In the genomic region with DNA sequence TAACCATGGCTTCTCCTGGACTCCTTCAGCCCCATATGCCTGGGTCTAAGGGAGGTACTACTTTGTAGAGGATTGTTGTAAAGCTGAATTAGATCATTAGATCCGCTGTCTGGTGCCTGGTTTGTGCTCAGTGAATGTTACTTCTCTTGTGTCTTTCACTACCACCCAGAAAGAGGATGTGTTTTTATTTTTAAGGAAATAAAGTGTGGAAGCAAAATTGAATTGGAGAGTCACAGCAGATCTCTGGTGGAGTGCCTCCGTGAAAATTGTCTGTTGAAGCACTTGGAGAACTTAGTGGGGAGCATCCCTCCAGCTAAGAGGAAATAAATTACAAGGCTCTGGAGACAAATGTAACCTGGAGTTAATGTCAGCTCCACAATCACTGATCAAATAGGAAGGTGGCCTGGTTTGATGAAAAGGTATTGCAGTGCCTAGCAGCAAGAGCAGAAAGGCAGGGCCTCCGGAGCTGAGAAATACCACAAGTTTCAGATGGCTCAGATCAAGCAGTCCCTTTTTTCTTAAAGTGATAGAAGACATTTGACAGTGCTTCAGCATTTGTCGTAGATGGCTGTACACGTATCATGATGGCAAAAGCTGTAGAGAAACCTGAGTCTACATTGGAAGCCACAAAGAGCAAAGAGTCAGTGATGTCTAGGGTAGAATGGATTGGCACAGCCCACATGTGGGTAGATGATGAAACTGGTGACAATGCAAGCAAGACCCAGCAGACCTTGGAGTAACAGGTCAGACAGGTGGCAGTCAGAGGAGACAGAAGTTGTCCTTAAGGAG, we compare ENCODE assay signal across 11 cellular contexts.
DNase-seq lines count a peak whose midpoint lies in the region; FAIRE-seq and TF ChIP-seq lines count a peak whose summit lies in the region.
"Had no signal": no experiment of that assay in that cellular context is flagged by ENCODE, and none has a peak within 500 bp of the region (broad histone marks: within the 10 kb centered on the region; RNA-seq: fewer than 3 reads in every experiment).

No MANE protein-coding gene starts in this region.

- peaks cover 69% of the 10 kb centered on the region for H3K4me1 ChIP-seq in Karpas-422 (ENCODE audit: low read length)
- H3K4me1 ChIP-seq in kidney (ENCODE audit: control insufficient read depth in 1 of 2, insufficient read depth in 1 of 2, low read depth in 1 of 2, low read length in 2 of 2) = peaks cover 14 to 18% of the 10 kb centered on the region in 2 donors

- H3K79me2 ChIP-seq in Karpas-422 (ENCODE audit: low read length) = peaks cover 3% of the 10 kb centered on the region

- H3K4me2 ChIP-seq in Karpas-422 (ENCODE audit: low read depth, low read length, poor library complexity, severe bottlenecking) = no peak overlapping the region

- H3K4me1 Mint-ChIP-seq in activated naive CD8-positive, alpha-beta T cell (ENCODE audit: low read depth) = peaks cover 65% of the 10 kb centered on the region

- no peaks in the 10 kb centered on the region for H3K9me2 ChIP-seq in Karpas-422 (replicated peaks; ENCODE audit: insufficient read depth, low read length)

- no peak for TF ChIP-seq CTCF in kidney (IDR thresholded peaks at IDR 0.05; ENCODE audit: borderline replicate concordance, extremely low read depth, insufficient read depth)

- no peaks in the 10 kb centered on the region for H3K27me3 ChIP-seq in Karpas-422 (ENCODE audit: low read length)

- H4K20me1 ChIP-seq in Karpas-422 (ENCODE audit: insufficient read depth, low read depth, low read length) = no peaks in the 10 kb centered on the region

- peak; percentile 38 for DNase-seq in Ammon's horn (ENCODE audit: low spot score)
- DNase-seq in GM18507 (ENCODE audit: extremely low spot score, insufficient read length, low read depth) = no peak
- DNase-seq in Karpas-422 = no peak
- no peak for DNase-seq in AG20443 (ENCODE audit: low spot score)
- no peak for DNase-seq in HTR-8/SVneo (ENCODE audit: insufficient read length, low spot score)
- DNase-seq in SHP77 (lab: John Stamatoyannopoulos, UW) = no peak
- no peak for DNase-seq in kidney
- DNase-seq: effector memory CD4-positive, alpha-beta T cell; NCI-H1092 treated with DMSO at 0.1 percent for 48 hours had no signal

- intact Hi-C loops in kidney (cut with DNase I) = no loop called here

- H3K27me3 Mint-ChIP-seq in activated naive CD8-positive, alpha-beta T cell = no peaks in the 10 kb centered on the region
- H3K27me3 Mint-ChIP-seq: naive thymus-derived CD4-positive, alpha-beta T cell had no signal

- H3K27ac ChIP-seq in Karpas-422 (ENCODE audit: low read length) (peak overlapping the region; percentile 99), kidney (ENCODE audit: low read depth in 2 of 2, low read length in 2 of 2) (no peak overlapping the region)

- H3K36me3 ChIP-seq in Karpas-422 (ENCODE audit: insufficient read depth, low read length) = no peaks in the 10 kb centered on the region
- no peaks in the 10 kb centered on the region for H3K36me3 ChIP-seq in kidney (ENCODE audit: control insufficient read depth in 1 of 2, insufficient read depth in 2 of 2, low read length in 2 of 2)

- H3K36me3 Mint-ChIP-seq in activated naive CD8-positive, alpha-beta T cell = peaks cover 14% of the 10 kb centered on the region

- H3K9me3 Mint-ChIP-seq in activated naive CD8-positive, alpha-beta T cell (ENCODE audit: low read depth) = no peaks in the 10 kb centered on the region
- H3K9me3 Mint-ChIP-seq: naive thymus-derived CD4-positive, alpha-beta T cell had no signal

- no peaks in the 10 kb centered on the region for H3K9me3 ChIP-seq in Karpas-422 (ENCODE audit: low read length)
- no peaks in the 10 kb centered on the region for H3K9me3 ChIP-seq in kidney (ENCODE audit: control insufficient read depth in 1 of 2, low read length in 2 of 2)

- H3K4me3 ChIP-seq in Karpas-422 (ENCODE audit: low read length) (no peak overlapping the region), kidney (ENCODE audit: low read length in 2 of 2) (no peak overlapping the region)

- peak; percentile 44 for FAIRE-seq in GM18507 (lab: Jason Lieb, UNC)
- FAIRE-seq in HTR-8/SVneo (lab: Jason Lieb, UNC) = no peak
- no peak for FAIRE-seq in kidney (lab: Jason Lieb, UNC)

- H3K27ac Mint-ChIP-seq in activated naive CD8-positive, alpha-beta T cell = peak overlapping the region; percentile 4

- no peak overlapping the region for H3K4me3 Mint-ChIP-seq in activated naive CD8-positive, alpha-beta T cell

- H2AFZ ChIP-seq in Karpas-422 (ENCODE audit: low read length) = no peak overlapping the region

- H3K9ac ChIP-seq in Karpas-422 (ENCODE audit: low read length) = peak overlapping the region; percentile 22; the same call in 1 of the 2 replicates
- no peak overlapping the region for H3K9ac ChIP-seq in kidney (ENCODE audit: low read length in 2 of 2)
